Comparison of ENCODE assay signal across 15 cellular contexts in the genomic region with DNA sequence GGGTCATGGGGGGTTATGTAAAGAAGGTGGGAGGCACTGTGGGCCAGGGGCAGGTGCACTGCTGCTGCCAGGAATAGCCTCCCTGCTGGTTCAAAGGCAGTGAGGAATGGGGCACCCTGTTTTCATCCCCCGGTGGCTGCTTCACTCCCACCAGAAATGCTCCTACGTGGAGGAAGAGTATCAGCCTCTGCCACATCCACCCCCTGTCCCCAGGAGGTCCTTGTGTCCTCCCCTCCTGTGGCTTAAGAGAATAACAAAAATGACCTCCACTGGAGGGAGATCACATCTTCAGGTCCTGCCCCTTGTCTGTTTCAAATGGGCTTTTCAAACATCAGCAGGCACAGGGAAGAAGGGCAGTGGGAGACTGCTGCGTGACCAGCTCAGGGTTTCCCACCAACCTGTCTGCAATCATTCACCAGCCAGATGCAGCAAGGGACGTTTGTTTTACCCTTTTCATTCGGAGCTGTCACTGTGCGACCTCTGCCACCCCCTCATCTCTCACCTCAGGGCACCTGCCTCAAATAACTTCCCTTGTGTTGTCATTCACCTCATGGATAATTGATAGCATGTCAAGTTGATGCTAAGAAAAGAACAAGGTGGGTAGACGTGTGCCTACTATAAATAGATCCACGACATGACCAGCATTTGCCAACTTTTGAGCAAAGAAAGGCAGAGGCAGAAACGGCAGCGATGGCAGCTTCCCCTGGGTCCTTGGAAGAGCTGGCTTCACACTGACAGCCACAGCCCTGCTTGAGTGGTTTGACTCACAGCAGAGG.
DNase-seq lines count a peak whose midpoint lies in the region; TF ChIP-seq lines count a peak whose summit lies in the region.
"Had no signal": no experiment of that assay in that cellular context is flagged by ENCODE, and none has a peak within 500 bp of the region (broad histone marks: within the 10 kb centered on the region; RNA-seq: fewer than 3 reads in every experiment).

No MANE protein-coding gene starts in this region.

- H3K36me3 ChIP-seq in iPS-20b (ENCODE audit: insufficient read depth, low read depth, low read length) (no peaks in the 10 kb centered on the region), stomach smooth muscle (ENCODE audit: control insufficient read depth in 2 of 2, insufficient read depth in 2 of 2, low read length in 2 of 2) (no peaks in the 10 kb centered on the region), BE2C (no peaks in the 10 kb centered on the region)
- H3K36me3 ChIP-seq: transverse colon had no signal

- H3K9ac ChIP-seq in iPS-20b (ENCODE audit: low read depth, low read length), result 0 out of 2 replicates have a peak overlapping the region, but pooled peaks have one; percentile 8
- no peak overlapping the region for H3K9ac ChIP-seq in stomach smooth muscle (ENCODE audit: low read length in 2 of 2)

- no peaks in the 10 kb centered on the region for H3K27me3 ChIP-seq in iPS-20b (ENCODE audit: insufficient read depth, low read length)
- peaks cover 0 to 3% of the 10 kb centered on the region in 2 donors for H3K27me3 ChIP-seq in stomach smooth muscle (ENCODE audit: control insufficient read depth in 1 of 2, insufficient read depth in 2 of 2, low read length in 2 of 2)
- H3K27me3 ChIP-seq in BE2C, result no peaks in the 10 kb centered on the region
- H3K27me3 ChIP-seq: transverse colon had no signal

- peaks cover 27% of the 10 kb centered on the region for H3K4me1 ChIP-seq in iPS-20b (ENCODE audit: insufficient read depth, low read length)
- H3K4me1 ChIP-seq in stomach smooth muscle (ENCODE audit: control insufficient read depth, insufficient read depth, low read length), result peaks cover 7% of the 10 kb centered on the region
- peaks cover 11% of the 10 kb centered on the region for H3K4me1 ChIP-seq in BE2C
- H3K4me1 ChIP-seq: transverse colon had no signal

- H3K27ac ChIP-seq in iPS-20b (ENCODE audit: low read length) (no peak overlapping the region), stomach smooth muscle (ENCODE audit: low read length) (no peak overlapping the region)
- H3K27ac ChIP-seq: 22Rv1, epithelial cell of prostate, transverse colon had no signal

- TF ChIP-seq CTCF in BE2C (IDR thresholded peaks at IDR 0.05; ENCODE audit: low read depth, low read length), result no peak

- DNase-seq in NCI-H1092 treated with DMSO at 0.1 percent for 48 hours (lab: John Stamatoyannopoulos, UW), result peak; percentile 32
- no peak for DNase-seq in NCI-H1092 (lab: John Stamatoyannopoulos, UW)
- peak; percentile 47 for DNase-seq in NCI-H69 (lab: John Stamatoyannopoulos, UW)
- DNase-seq in BE2C, result no peak
- no peak for DNase-seq in SW 1271 (lab: John Stamatoyannopoulos, UW)
- DNase-seq in CD1c-positive myeloid dendritic cell (ENCODE audit: extremely low spot score), result no peak
- DNase-seq: immature natural killer cell; naive thymus-derived CD4-positive, alpha-beta T cell; NK-92 treated with Interleukin-12 subunit alpha and Interleukin-12 subunit beta, amount 100 ng/mL, for 24 hours; T-helper 17 cell; transverse colon had no signal

- H3K4me3 ChIP-seq in iPS-20b (ENCODE audit: low read length) (peak overlapping the region; percentile 31; the same call in 1 of the 2 replicates), stomach smooth muscle (ENCODE audit: low read length in 2 of 2) (peak overlapping the region; percentile 27 to 52), BE2C (ENCODE audit: low read depth, low read length) (no peak overlapping the region)
- H3K4me3 ChIP-seq: transverse colon had no signal

- H3K9me3 ChIP-seq in iPS-20b (ENCODE audit: insufficient read depth, low read depth, low read length) (no peaks in the 10 kb centered on the region), stomach smooth muscle (ENCODE audit: control insufficient read depth in 2 of 2, low read length in 2 of 2) (no peaks in the 10 kb centered on the region), BE2C (no peaks in the 10 kb centered on the region)
- H3K9me3 ChIP-seq: transverse colon had no signal

Comparison
In these comparisons a context has a peak if more than half of its experiments do, and no peak if none do; other contexts are left out.
1. DNase-seq: peak in NCI-H1092 treated with DMSO at 0.1 percent for 48 hours (single experiment) and NCI-H69 (single experiment); none in NCI-H1092 (single experiment), BE2C (single experiment), SW 1271 (0 of 2) and CD1c-positive myeloid dendritic cell (single experiment).